ENCODE assay signal across 8 cellular contexts in genomic region chr1:202235856-202236837, GRCh38. TPM values are rescaled to one million over a fixed set of nuclear protein-coding genes. Genes with fewer than 3 reads are reported as not detected.
A peak's percentile ranks its signal among the peaks of the same experiment; 100 is the strongest.
DNase-seq lines count a peak whose midpoint lies in the region; ATAC-seq and TF ChIP-seq lines count a peak whose summit lies in the region.

No MANE protein-coding gene starts in this region.

- TF ChIP-seq EP300 in suprapubic skin (IDR thresholded peaks at IDR 0.05) = no peak

- H3K36me3 ChIP-seq in HUES48 (ENCODE audit: control insufficient read depth, insufficient read depth, low read length) (no peaks in the 10 kb centered on the region), fibroblast of lung (ENCODE audit: control insufficient read depth, insufficient read depth, low read length) (no peaks in the 10 kb centered on the region), suprapubic skin (no peaks in the 10 kb centered on the region)

- H2AFZ ChIP-seq in fibroblast of lung (ENCODE audit: low read length) = peak overlapping the region; percentile 47

- peak overlapping the region; percentile 91 for H3K27ac ChIP-seq in HUES48 (ENCODE audit: low read depth, low read length)
- peak overlapping the region; percentile 73 for H3K27ac ChIP-seq in fibroblast of lung (ENCODE audit: insufficient read depth, low read length)
- H3K27ac ChIP-seq in suprapubic skin = no peak overlapping the region

- H3K4me1 ChIP-seq in HUES48 (ENCODE audit: control insufficient read depth, insufficient read depth, low read length) (peaks cover 31% of the 10 kb centered on the region), fibroblast of lung (ENCODE audit: control insufficient read depth, extremely low read depth, insufficient read depth, low read length) (peaks cover 13% of the 10 kb centered on the region), suprapubic skin (peaks cover 13% of the 10 kb centered on the region)

- DNase-seq in GM04504 (ENCODE audit: low read depth) = peak; percentile 84
- DNase-seq in OCI-M1 (lab: John Stamatoyannopoulos, UW) = peak; percentile 91
- DNase-seq in activated T-cell treated with anti-CD3 and anti-CD28 coated beads for 4 hours = peak; percentile 59
- peak; percentile 84 to 98 for DNase-seq in fibroblast of lung (ENCODE audit: low read depth in 2 of 2)
- DNase-seq in non-pigmented ciliary epithelial cell (ENCODE audit: low read depth) = peak; percentile 91
- no peak for DNase-seq in suprapubic skin (ENCODE audit: low spot score in 2 of 2)

- TF ChIP-seq CTCF in fibroblast of lung (conservative IDR thresholded peaks at IDR 0.05 in 1 of 2, IDR thresholded peaks at IDR 0.05 in 1 of 2; ENCODE audit: low read depth in 1 of 2, low read length in 2 of 2) (peak; percentile 79 to 97), suprapubic skin (IDR thresholded peaks at IDR 0.05) (peak; percentile 42 to 94)

- no peak overlapping the region for H3K4me3 ChIP-seq in HUES48 (ENCODE audit: low read depth, low read length)
- H3K4me3 ChIP-seq in fibroblast of lung (replicated peaks in 1 of 4; ENCODE audit: control extremely low read depth in 1 of 4, insufficient read depth in 1 of 4, low read depth in 3 of 4, low read length in 4 of 4) = no peak overlapping the region
- no peak overlapping the region for H3K4me3 ChIP-seq in suprapubic skin

- H3K9ac ChIP-seq in HUES48 (ENCODE audit: low read depth, low read length) (no peak overlapping the region; the same call in 1 of the 2 replicates), fibroblast of lung (ENCODE audit: insufficient read depth, low read length) (no peak overlapping the region)

- no peaks in the 10 kb centered on the region for H3K79me2 ChIP-seq in fibroblast of lung (ENCODE audit: control insufficient read depth, insufficient read depth, low read length)

- H4K20me1 ChIP-seq in fibroblast of lung (ENCODE audit: control insufficient read depth, extremely low read depth, insufficient read depth, low read length) = no peaks in the 10 kb centered on the region

- ATAC-seq in HG03432 (IDR thresholded peaks at IDR 0.05; ENCODE audit: unreplicated experiment) = no peak

- no peak for TF ChIP-seq POLR2A in suprapubic skin (IDR thresholded peaks at IDR 0.05)

- H3K4me2 ChIP-seq in fibroblast of lung (ENCODE audit: extremely low read depth, insufficient read depth, low read length) = peak overlapping the region; percentile 63

- no peaks in the 10 kb centered on the region for H3K9me3 ChIP-seq in HUES48 (ENCODE audit: control insufficient read depth, insufficient read depth, low read length)
- H3K9me3 ChIP-seq in fibroblast of lung (ENCODE audit: control insufficient read depth, insufficient read depth, low read depth, low read length) = no peaks in the 10 kb centered on the region
- no peaks in the 10 kb centered on the region for H3K9me3 ChIP-seq in suprapubic skin

- WGBS in suprapubic skin = 54% methylated on average over 4 of the region's 19 CpGs

- H3K27me3 ChIP-seq in HUES48 (ENCODE audit: control insufficient read depth, insufficient read depth, low read length) (no peaks in the 10 kb centered on the region), fibroblast of lung (ENCODE audit: control insufficient read depth, insufficient read depth, low read length) (peaks cover 16% of the 10 kb centered on the region), suprapubic skin (peaks cover 19% of the 10 kb centered on the region)

RNA-seq across cellular contexts. Expression of gene LGR6, which starts 42.5 kb away (rescaled TPM):
- total RNA-seq in fibroblast of lung = not detected in 2 replicates
- 0.02 TPM in 1 of 2 replicates, not detected in the other for polyA plus RNA-seq in fibroblast of lung
- not detected in 2 replicates for polyA plus RNA-seq in fibroblast of lung (2012)
- polyA minus RNA-seq in fibroblast of lung (ENCODE audit: low replicate concordance) = not detected in 2 replicates
- 1 to 10 TPM; 1.6 to 4.9 (median 4.1) TPM for total RNA-seq in suprapubic skin

Comparison
In these comparisons a context has a peak if more than half of its experiments do, and no peak if none do; other contexts are left out.
1. DNase-seq: peak in GM04504 (single experiment), OCI-M1 (single experiment), activated T-cell treated with anti-CD3 and anti-CD28 coated beads for 4 hours (single experiment), fibroblast of lung (2 of 2) and non-pigmented ciliary epithelial cell (single experiment); none in suprapubic skin (0 of 2).